ENCODE assay signal across 17 cellular contexts in genomic region chr20:50591233-50591852, GRCh38.
DNase-seq lines count a peak whose midpoint lies in the region; ATAC-seq, FAIRE-seq and TF ChIP-seq lines count a peak whose summit lies in the region.
"Had no signal": no experiment of that assay in that cellular context is flagged by ENCODE, and none has a peak within 500 bp of the region (broad histone marks: within the 10 kb centered on the region; RNA-seq: fewer than 3 reads in every experiment).

No MANE protein-coding gene starts in this region.

- H3K27me3 ChIP-seq in HepG2 (ENCODE audit: control insufficient read depth in 1 of 2, insufficient read depth in 2 of 2, low read length in 2 of 2) (peaks cover 3 to 20% of the 10 kb centered on the region in 2 experiments; a peak in 3 of 5 replicates), right lobe of liver (no peaks in the 10 kb centered on the region), spleen (replicated peaks in 1 of 7) (peaks cover 0 to 14% (median 0%) of the 10 kb centered on the region in 7 donors)

- intact Hi-C loops in HepG2 (cut with micrococcal nuclease; ENCODE audit: unreplicated experiment) (no loop called here), right lobe of liver (cut with DNase I) (no loop called here), spleen (cut with DNase I; ENCODE audit: low total_unique reads) (no loop called here)

- FAIRE-seq in HepG2 (lab: Jason Lieb, UNC), result no peak

- H3K9me3 ChIP-seq in HepG2 (ENCODE audit: low read length), result no peaks in the 10 kb centered on the region
- H3K9me3 ChIP-seq in right lobe of liver, result no peaks in the 10 kb centered on the region
- H3K9me3 ChIP-seq in spleen, result no peaks in the 10 kb centered on the region

- WGBS in HepG2 (ENCODE audit: low lambda C conversion rate), result 82% methylated on average over 5 of the region's 5 CpGs
- 89% methylated on average over 4 of the region's 5 CpGs for WGBS in right lobe of liver (ENCODE audit: insufficient coverage, low coverage, low lambda C conversion rate, missing lambda C conversion rate)
- WGBS in spleen, 5 donors, result 77 to 91% (median 88%) methylated on average over 5 of the region's 5 CpGs

- POLR2A ChIA-PET in HepG2 (lab: Yijun Ruan, JAX), result interaction anchor here (0.8 kb wide), 1 partner anchor 90 kb away, joined by 3 read pairs; no protein-coding TSS in a partner anchor

- H3K27me3 Mint-ChIP-seq in IgD-negative memory B cell, result no peaks in the 10 kb centered on the region
- no peaks in the 10 kb centered on the region for H3K27me3 Mint-ChIP-seq in naive B cell

- BruUV-seq in HepG2 (replicated peaks; lab: Mats Ljungman, UMichigan), result no TSS peak

- H3K9me3 Mint-ChIP-seq in IgD-negative memory B cell, result no peaks in the 10 kb centered on the region
- H3K9me3 Mint-ChIP-seq in naive B cell, result no peaks in the 10 kb centered on the region

- no peak for TF ChIP-seq EP300 in HepG2 (IDR thresholded peaks at IDR 0.05; ENCODE audit: low read depth in 2 of 2, low read length in 2 of 2)
- no peak for TF ChIP-seq EP300 in HepG2 (CRISPR knock-in tag; IDR thresholded peaks at IDR 0.05; ENCODE audit: borderline replicate concordance)

- no peak for TF ChIP-seq RAD21 in HepG2 (CRISPR knock-in tag; IDR thresholded peaks at IDR 0.05)

- in situ Hi-C loops in HepG2 (cut with HindIII; ENCODE audit: extremely low pct_ligation_motif_present, low pct_unique_long_range_greater_than_20kb), result no loop called here

- H3K36me3 ChIP-seq in HepG2 (replicated peaks in 1 of 2; ENCODE audit: control insufficient read depth in 1 of 2, insufficient read depth in 2 of 2, low read length in 2 of 2) (no peaks in the 10 kb centered on the region; a peak in 2 of 5 replicates), right lobe of liver (peaks cover 0 to 17% (median 0%) of the 10 kb centered on the region in 4 donors), spleen (peaks cover 0 to 58% (median 35%) of the 10 kb centered on the region in 6 donors)

- TF ChIP-seq CTCF in HepG2 (CRISPR knock-in tag; IDR thresholded peaks at IDR 0.05), result no peak
- TF ChIP-seq CTCF in right lobe of liver (IDR thresholded peaks at IDR 0.05), result no peak
- no peak for TF ChIP-seq CTCF in spleen (IDR thresholded peaks at IDR 0.05 in 8 of 11, conservative IDR thresholded peaks at IDR 0.05 in 3 of 11)

- H3K27ac Mint-ChIP-seq in IgD-negative memory B cell (peak overlapping the region; percentile 61 to 82 (median 67)), naive B cell (peak overlapping the region in 4 of 6 donors; percentile 7 to 57 (median 10))

- H4K20me1 ChIP-seq in HepG2 (ENCODE audit: insufficient read depth, low read length), result no peaks in the 10 kb centered on the region

- H3K4me1 Mint-ChIP-seq in IgD-negative memory B cell (peaks cover 5 to 31% (median 24%) of the 10 kb centered on the region in 3 donors), naive B cell (peaks cover 11 to 15% (median 13%) of the 10 kb centered on the region in 3 donors)

- H3K36me3 Mint-ChIP-seq in IgD-negative memory B cell (peaks cover 5% of the 10 kb centered on the region), naive B cell (no peaks in the 10 kb centered on the region)

- ATAC-seq in HepG2 (no peak), right lobe of liver (no peak), naive B cell (ENCODE audit: low read depth in 2 of 2) (no peak), left lobe of liver (no peak)

- H3K4me3 ChIP-seq in HepG2 (replicated peaks in 1 of 3; ENCODE audit: insufficient read depth in 1 of 3, low read depth in 2 of 3, low read length in 3 of 3) (no peak overlapping the region), right lobe of liver (no peak overlapping the region), spleen (no peak overlapping the region)

- TF ChIP-seq POLR2A in HepG2 (IDR thresholded peaks at IDR 0.05; ENCODE audit: insufficient read depth in 1 of 2, low read depth in 2 of 2, low read length in 2 of 2) (no peak), right lobe of liver (IDR thresholded peaks at IDR 0.05) (no peak), spleen (IDR thresholded peaks at IDR 0.05) (no peak)

- H3K9ac ChIP-seq in HepG2 (ENCODE audit: insufficient read depth, low read depth, low read length), result no peak overlapping the region

- H3K27ac ChIP-seq in HepG2 (ENCODE audit: extremely low read length, insufficient read depth, low read length) (no peak overlapping the region), right lobe of liver (no peak overlapping the region), spleen (no peak overlapping the region)
- H3K27ac ChIP-seq: HL-60 had no signal

- CTCF ChIA-PET in HepG2 (lab: Yijun Ruan, JAX; ENCODE audit: low intra/inter-chr PET ratio, low total read pairs), result interaction anchor here (0.6 kb wide), 1 partner anchor 56 kb away, joined by 3 read pairs; no protein-coding TSS in a partner anchor

- peaks cover 19% of the 10 kb centered on the region for H3K4me1 ChIP-seq in HepG2 (ENCODE audit: insufficient read depth, low read length)
- H3K4me1 ChIP-seq in right lobe of liver, result peaks cover 0 to 11% (median 5%) of the 10 kb centered on the region in 4 donors
- peaks cover 0 to 54% (median 27%) of the 10 kb centered on the region in 6 donors for H3K4me1 ChIP-seq in spleen

- H2AFZ ChIP-seq in HepG2 (ENCODE audit: low read length), result no peak overlapping the region

- peak overlapping the region in 1 of 4 donors; percentile 30 for H3K4me3 Mint-ChIP-seq in IgD-negative memory B cell
- no peak overlapping the region for H3K4me3 Mint-ChIP-seq in naive B cell

- no peaks in the 10 kb centered on the region for H3K79me2 ChIP-seq in HepG2 (ENCODE audit: insufficient read depth, low read length)

- no peak overlapping the region for H3K4me2 ChIP-seq in HepG2 (ENCODE audit: low read depth, low read length)

- DNase-seq in HepG2 (ENCODE audit: low spot score) (no peak), right lobe of liver (no peak), naive B cell (no peak), spleen (no peak), KG1 (lab: John Stamatoyannopoulos, UW) (no peak), left lobe of liver (ENCODE audit: low spot score) (no peak)
- DNase-seq: ACHN; AML-193; DMS79; KBM-7; NCI-H1417 treated with DMSO at 0.1 percent for 48 hours; NCI-H1930; NCI-H69; NK-92 treated with Interleukin-12 subunit alpha and Interleukin-12 subunit beta, amount 100 ng/mL, for 24 hours; RPMI8226 had no signal

TF ChIP-seq in HepG2, 621 proteins besides CTCF, POLR2A, EP300 and RAD21:
- no peak for TF ChIP-seq ZNF3 (CRISPR knock-in tag; IDR thresholded peaks at IDR 0.05)
- peak; percentile 93 for TF ChIP-seq ZNF329 (CRISPR knock-in tag; IDR thresholded peaks at IDR 0.05; ENCODE audit: low read depth)
